ENCODE assay signal across 15 cellular contexts in the genomic region with DNA sequence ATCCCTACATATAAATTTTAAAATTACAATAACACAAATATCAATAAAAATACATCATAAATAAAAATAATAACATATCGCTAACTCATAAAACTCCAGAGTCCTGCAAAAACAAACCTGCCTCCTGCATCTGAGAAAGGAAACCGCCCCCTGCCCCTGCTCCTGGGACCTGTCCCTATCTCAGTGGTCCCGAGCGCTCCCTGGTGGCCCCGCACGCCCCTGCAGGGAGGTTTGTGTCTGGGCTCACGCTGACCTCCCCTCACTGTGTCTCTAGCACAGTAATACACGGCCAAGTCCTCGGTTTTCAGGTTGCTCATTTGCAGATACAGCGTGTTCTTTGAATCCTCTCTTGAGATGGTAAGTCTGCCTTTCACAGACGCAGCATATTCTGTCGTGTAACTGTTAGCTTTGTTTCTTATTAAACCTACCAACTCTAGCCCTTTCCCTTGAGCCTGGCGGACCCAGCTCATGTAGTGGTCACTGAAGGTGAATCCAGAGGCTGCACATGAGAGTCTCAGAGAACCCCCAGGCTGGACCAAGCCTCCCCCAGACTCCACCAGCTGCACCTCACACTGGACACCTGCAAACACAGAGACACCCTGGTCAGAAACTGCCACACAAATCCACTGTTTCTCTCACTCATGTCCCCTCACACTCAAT.
DNase-seq lines count a peak whose midpoint lies in the region; ATAC-seq and TF ChIP-seq lines count a peak whose summit lies in the region.
"Had no signal": no experiment of that assay in that cellular context is flagged by ENCODE, and none has a peak within 500 bp of the region (broad histone marks: within the 10 kb centered on the region; RNA-seq: fewer than 3 reads in every experiment).

No MANE protein-coding gene starts in this region.

- no peak overlapping the region for H2AFZ ChIP-seq in H9 (ENCODE audit: low read length)

- no peak overlapping the region for H2BK5ac ChIP-seq in H9 (ENCODE audit: insufficient read length, low read length)

- H3K4me1 ChIP-seq in H9 (ENCODE audit: insufficient read depth, low read length) (no peaks in the 10 kb centered on the region), endodermal cell (ENCODE audit: control insufficient read depth, insufficient read depth, low read length) (no peaks in the 10 kb centered on the region)

- H3K9me3 Mint-ChIP-seq in H9 (peaks cover 85 to 91% of the 10 kb centered on the region in 2 experiments), endodermal cell (peaks cover 82% of the 10 kb centered on the region)
- peaks cover 8% of the 10 kb centered on the region for H3K9me3 Mint-ChIP-seq in stimulated activated effector memory CD8-positive, alpha-beta T cell treated with anti-CD3 and anti-CD28 coated beads, Interleukin-12 subunit alpha, Interleukin-12 subunit beta, amount 100 ng/mL, for 72 hours

- no peak overlapping the region for H3K18ac ChIP-seq in H9 (ENCODE audit: insufficient read length, low read depth, low read length)

- H3K9me3 ChIP-seq in H9 (ENCODE audit: control insufficient read depth, low read depth, low read length): peaks cover 72% of the 10 kb centered on the region
- peaks cover 64% of the 10 kb centered on the region for H3K9me3 ChIP-seq in endodermal cell (ENCODE audit: control insufficient read depth, low read length)

- no peak overlapping the region for H3K27ac ChIP-seq in H9 (ENCODE audit: insufficient read length, low read depth, low read length)
- no peak overlapping the region for H3K27ac ChIP-seq in endodermal cell (ENCODE audit: low read depth, low read length)

- no peak overlapping the region for H3K14ac ChIP-seq in H9 (ENCODE audit: insufficient read depth, low read length)

- H3K4me3 Mint-ChIP-seq in H9 (no peak overlapping the region), endodermal cell (no peak overlapping the region)
- H3K4me3 Mint-ChIP-seq in stimulated activated effector memory CD8-positive, alpha-beta T cell treated with anti-CD3 and anti-CD28 coated beads, Interleukin-12 subunit alpha, Interleukin-12 subunit beta, amount 100 ng/mL, for 72 hours: no peak overlapping the region
- H3K4me3 Mint-ChIP-seq: activated T-helper 1 cell treated with anti-CD3 and anti-CD28 coated beads, Interleukin-12 subunit alpha, Interleukin-12 subunit beta, Interleukin-2, Interleukin-4 antibody, amounts not matched to agents 30 ng/mL and 10 ng/mL and 1 ng/mL, durations not matched to agents 14 hours and 24 hours and 36 hours; WTC11 had no signal

- no peak overlapping the region for H2BK15ac ChIP-seq in H9 (ENCODE audit: low read depth, low read length)

- WGBS in H9 (ENCODE audit: extremely low coverage, insufficient read length, low lambda C conversion rate): no CpG with 5 or more reads among the region's 13 CpGs
- 55 to 62% methylated on average over 10 to 13 of the region's 13 CpGs for WGBS in endodermal cell (ENCODE audit: insufficient coverage in 1 of 2, insufficient read length in 1 of 2), 2 experiments

- no peaks in the 10 kb centered on the region for H3K79me1 ChIP-seq in H9 (ENCODE audit: insufficient read depth, low read depth, low read length, poor library complexity, severe bottlenecking)

- no peak overlapping the region for H3K4me2 ChIP-seq in H9 (ENCODE audit: insufficient read depth, insufficient read length, low read length)

- H3K27me3 Mint-ChIP-seq in H9 (ENCODE audit: low read depth): peaks cover 1% of the 10 kb centered on the region; the same call in 1 of the 2 replicates
- H3K27me3 Mint-ChIP-seq in endodermal cell (ENCODE audit: insufficient read depth): no peaks in the 10 kb centered on the region
- H3K27me3 Mint-ChIP-seq: naive B cell had no signal

- H3K27me3 ChIP-seq in H9 (ENCODE audit: insufficient read depth, low read length): no peaks in the 10 kb centered on the region
- H3K27me3 ChIP-seq in endodermal cell (ENCODE audit: control insufficient read depth, insufficient read depth, low read length, poor library complexity, severe bottlenecking): no peaks in the 10 kb centered on the region

- no peak overlapping the region for H3K23ac ChIP-seq in H9 (ENCODE audit: insufficient read length, low read depth, low read length)

- H3K36me3 Mint-ChIP-seq in H9 (ENCODE audit: insufficient read depth in 1 of 3, low read depth in 3 of 3): peaks cover 8 to 35% (median 16%) of the 10 kb centered on the region in 3 experiments; a peak in 6 of 7 replicates
- H3K36me3 Mint-ChIP-seq in endodermal cell (ENCODE audit: low read depth): no peaks in the 10 kb centered on the region
- no peaks in the 10 kb centered on the region for H3K36me3 Mint-ChIP-seq in stimulated activated effector memory CD8-positive, alpha-beta T cell treated with anti-CD3 and anti-CD28 coated beads, Interleukin-12 subunit alpha, Interleukin-12 subunit beta, amount 100 ng/mL, for 72 hours
- H3K36me3 Mint-ChIP-seq: naive B cell had no signal

- no peak overlapping the region for H3T11ph ChIP-seq in H9 (ENCODE audit: low read length)

- H4K91ac ChIP-seq in H9 (ENCODE audit: insufficient read length, low read depth, low read length): no peak overlapping the region

- H4K5ac ChIP-seq in H9 (ENCODE audit: insufficient read length, low read depth, low read length): no peak overlapping the region

- no peak overlapping the region for H4K8ac ChIP-seq in H9 (replicated peaks; ENCODE audit: insufficient read length, low read depth, low read length)

- no peak overlapping the region for H3K4me3 ChIP-seq in endodermal cell (ENCODE audit: low read length)

- no peak overlapping the region for H3K56ac ChIP-seq in H9 (ENCODE audit: insufficient read length, low read depth, low read length)

- H3K27ac Mint-ChIP-seq in H9 (no peak overlapping the region), endodermal cell (no peak overlapping the region)
- H3K27ac Mint-ChIP-seq in stimulated activated effector memory CD8-positive, alpha-beta T cell treated with anti-CD3 and anti-CD28 coated beads, Interleukin-12 subunit alpha, Interleukin-12 subunit beta, amount 100 ng/mL, for 72 hours: no peak overlapping the region
- H3K27ac Mint-ChIP-seq: activated T-helper 1 cell treated with anti-CD3 and anti-CD28 coated beads, Interleukin-12 subunit alpha, Interleukin-12 subunit beta, Interleukin-2, Interleukin-4 antibody, amounts not matched to agents 30 ng/mL and 10 ng/mL and 1 ng/mL, durations not matched to agents 14 hours and 24 hours and 36 hours; naive B cell; WTC11 had no signal

- DNase-seq in activated CD4-positive, alpha-beta T cell treated with anti-CD3 and anti-CD28 coated beads for 48 hours: peak; percentile 39
- no peak for DNase-seq in activated CD4-positive, alpha-beta T cell treated with anti-CD3 and anti-CD28 coated beads, Interleukin-2, amount 50 U/mL, for 4 hours
- peak; percentile 25 for DNase-seq in H9
- peak; percentile 8 for DNase-seq in NCI-H82 treated with DMSO at 0.1 percent for 48 hours (lab: John Stamatoyannopoulos, UW; ENCODE audit: unreplicated experiment)
- peak; percentile 72 for DNase-seq in endodermal cell
- DNase-seq in stimulated activated effector memory CD8-positive, alpha-beta T cell treated with anti-CD3 and anti-CD28 coated beads, Interleukin-12 subunit alpha, Interleukin-12 subunit beta, amount 100 ng/mL, for 72 hours (ENCODE audit: low spot score in 2 of 2): no peak
- no peak for DNase-seq in Right ventricle myocardium inferior (ENCODE audit: missing footprints)
- DNase-seq: glutamatergic neuron, left colon, naive B cell, NCI-H2081 treated with DMSO at 0.1 percent for 48 hours, SIG-M5 had no signal

- peak; percentile 25; the same call in 1 of the 3 replicates for TF ChIP-seq CTCF in H9 (conservative IDR thresholded peaks at IDR 0.05)
- TF ChIP-seq CTCF in endodermal cell (conservative IDR thresholded peaks at IDR 0.05): peak; percentile 40

- H2AK5ac ChIP-seq in H9 (ENCODE audit: insufficient read length, low read length): no peak overlapping the region

- no peaks in the 10 kb centered on the region for H3K36me3 ChIP-seq in endodermal cell (ENCODE audit: control insufficient read depth, insufficient read depth, low read length)

- H3K4me1 Mint-ChIP-seq in H9 (no peaks in the 10 kb centered on the region), endodermal cell (no peaks in the 10 kb centered on the region)
- H3K4me1 Mint-ChIP-seq in stimulated activated effector memory CD8-positive, alpha-beta T cell treated with anti-CD3 and anti-CD28 coated beads, Interleukin-12 subunit alpha, Interleukin-12 subunit beta, amount 100 ng/mL, for 72 hours: no peaks in the 10 kb centered on the region
- H3K4me1 Mint-ChIP-seq: naive B cell, WTC11 had no signal

- no peaks in the 10 kb centered on the region for H3K23me2 ChIP-seq in H9 (ENCODE audit: insufficient read length, low read depth, low read length, poor library complexity, severe bottlenecking)

- H3K4ac ChIP-seq in H9 (ENCODE audit: low read depth, low read length): no peak overlapping the region

- no peaks in the 10 kb centered on the region for H4K20me1 ChIP-seq in H9 (ENCODE audit: control insufficient read depth, insufficient read depth, insufficient read length)

- no peak overlapping the region for H2BK12ac ChIP-seq in H9 (ENCODE audit: insufficient read length, low read depth, low read length)

- H3K9ac ChIP-seq in H9 (ENCODE audit: extremely low read depth, insufficient read length, low read length) (no peak overlapping the region), endodermal cell (ENCODE audit: extremely low read depth, low read length, poor library complexity, severe bottlenecking) (no peak overlapping the region)

- intact Hi-C loops in Right ventricle myocardium inferior (cut with DNase I): no loop called here

- no peak overlapping the region for H2BK20ac ChIP-seq in H9 (ENCODE audit: low read depth, low read length, poor library complexity, severe bottlenecking)

- no peaks in the 10 kb centered on the region for H3K79me2 ChIP-seq in H9 (ENCODE audit: insufficient read depth, low read length)

- ATAC-seq in GM21381 (IDR thresholded peaks at IDR 0.05; ENCODE audit: unreplicated experiment): no peak
- ATAC-seq in stimulated activated effector memory CD8-positive, alpha-beta T cell treated with anti-CD3 and anti-CD28 coated beads, Interleukin-12 subunit alpha, Interleukin-12 subunit beta, amount 100 ng/mL, for 72 hours: no peak
- ATAC-seq in Right ventricle myocardium inferior: no peak
- ATAC-seq: left colon, WTC11 had no signal

- no peak overlapping the region for H2BK120ac ChIP-seq in H9 (ENCODE audit: low read depth, low read length, poor library complexity, severe bottlenecking)

Comparison
In these comparisons a context has a peak if more than half of its experiments do, and no peak if none do; other contexts are left out.
1. DNase-seq: peak in activated CD4-positive, alpha-beta T cell treated with anti-CD3 and anti-CD28 coated beads for 48 hours (single experiment), H9 (single experiment), NCI-H82 treated with DMSO at 0.1 percent for 48 hours (single experiment) and endodermal cell (single experiment); none in activated CD4-positive, alpha-beta T cell treated with anti-CD3 and anti-CD28 coated beads, Interleukin-2, amount 50 U/mL, for 4 hours (0 of 2), stimulated activated effector memory CD8-positive, alpha-beta T cell treated with anti-CD3 and anti-CD28 coated beads, Interleukin-12 subunit alpha, Interleukin-12 subunit beta, amount 100 ng/mL, for 72 hours (0 of 2) and Right ventricle myocardium inferior (single experiment).